Comparison of ENCODE assay signal across 1 cellular context in genomic region chrX:16788477-16788876, GRCh38.
TF ChIP-seq lines count a peak whose summit lies in the region.

No MANE protein-coding gene starts in this region.

TF ChIP-seq in SK-N-SH, 30 proteins besides CTCF, POLR2A, EP300 and RAD21 (continued from another document):
- no peak for TF ChIP-seq GABPA (IDR thresholded peaks at IDR 0.05; ENCODE audit: low read depth)
- no peak for TF ChIP-seq FOXJ3 (CRISPR knock-in tag; IDR thresholded peaks at IDR 0.05)
- no peak for TF ChIP-seq USF2 (IDR thresholded peaks at IDR 0.05; ENCODE audit: borderline replicate concordance, low read depth, low read length)
- no peak for TF ChIP-seq FOXM1 (IDR thresholded peaks at IDR 0.05; ENCODE audit: low read depth)
- TF ChIP-seq IRF3 (IDR thresholded peaks at IDR 0.05; ENCODE audit: low read depth, low read length), result no peak
- TF ChIP-seq TCF12 (IDR thresholded peaks at IDR 0.05), result no peak
- no peak for TF ChIP-seq USF1 (IDR thresholded peaks at IDR 0.05; ENCODE audit: borderline replicate concordance, low read depth)
- no peak for TF ChIP-seq NRF1 (IDR thresholded peaks at IDR 0.05; ENCODE audit: low read depth, low read length)
- no peak for TF ChIP-seq FOSL2 (IDR thresholded peaks at IDR 0.05; ENCODE audit: borderline replicate concordance, low read depth)
- no peak for TF ChIP-seq SIN3A (IDR thresholded peaks at IDR 0.05; ENCODE audit: borderline replicate concordance, low read depth, low read length)
